Comparison of ENCODE assay signal across 9 cellular contexts in the genomic region with DNA sequence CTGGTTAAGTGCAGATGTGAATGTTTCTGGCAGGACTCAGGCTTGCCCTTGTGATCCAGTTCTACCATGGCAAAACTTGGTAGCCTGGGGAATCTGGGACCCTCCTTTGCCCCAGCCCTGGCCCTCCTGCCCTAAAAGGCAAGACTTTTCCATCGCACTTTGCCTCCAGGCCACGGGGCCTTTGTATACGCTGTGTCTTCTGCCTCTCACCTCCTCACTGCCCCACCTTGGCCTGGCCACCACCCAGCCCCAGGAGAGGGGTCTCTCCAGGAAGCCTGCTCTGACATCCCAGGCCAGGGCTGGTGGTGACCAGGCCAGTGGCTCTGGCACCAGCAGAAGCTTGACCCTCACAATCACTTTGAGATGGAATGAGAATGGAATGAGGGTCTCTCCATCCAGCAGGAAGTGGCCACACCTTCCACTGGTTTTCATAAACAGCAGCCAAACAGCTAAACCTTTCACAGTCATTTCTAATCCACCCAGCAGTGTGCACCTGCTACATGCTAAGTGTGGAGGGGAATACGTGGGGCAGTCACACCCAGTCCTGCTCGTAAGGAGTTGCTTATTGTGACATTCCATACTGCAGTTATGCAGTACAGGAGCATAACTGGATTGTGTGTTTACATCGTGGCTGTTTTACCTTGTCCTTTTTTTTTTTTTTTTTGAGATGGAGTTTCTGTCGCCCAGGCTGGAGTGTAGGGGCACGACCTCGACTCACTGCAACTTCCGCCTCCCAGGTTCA. TPM values are rescaled to one million over a fixed set of nuclear protein-coding genes. Genes with fewer than 3 reads are reported as not detected.
A peak's percentile ranks its signal among the peaks of the same experiment; 100 is the strongest.
DNase-seq lines count a peak whose midpoint lies in the region; ATAC-seq and TF ChIP-seq lines count a peak whose summit lies in the region.
"Had no signal": no experiment of that assay in that cellular context is flagged by ENCODE, and none has a peak within 500 bp of the region (broad histone marks: within the 10 kb centered on the region; RNA-seq: fewer than 3 reads in every experiment).

No MANE protein-coding gene starts in this region.

- H4K5ac ChIP-seq in H9 (ENCODE audit: insufficient read length, low read depth, low read length): no peak overlapping the region

- no peak overlapping the region for H3K56ac ChIP-seq in H9 (ENCODE audit: insufficient read length, low read depth, low read length)

- H3K23me2 ChIP-seq in H9 (ENCODE audit: insufficient read length, low read depth, low read length, poor library complexity, severe bottlenecking): peaks cover 5% of the 10 kb centered on the region

- H3K18ac ChIP-seq in H9 (ENCODE audit: insufficient read length, low read depth, low read length): no peak overlapping the region

- 77 to 80% methylated on average over 1 to 9 of the region's 10 CpGs for WGBS in gastroesophageal sphincter (ENCODE audit: low coverage in 1 of 2), 2 donors
- no CpG with 5 or more reads among the region's 10 CpGs for WGBS in H9 (ENCODE audit: extremely low coverage, insufficient read length, low lambda C conversion rate)

- no peak overlapping the region for H3K4ac ChIP-seq in H9 (ENCODE audit: low read depth, low read length)

- H3K9ac ChIP-seq in H9 (ENCODE audit: extremely low read depth, insufficient read length, low read length): no peak overlapping the region

- H3K27me3 ChIP-seq in gastroesophageal sphincter (no peaks in the 10 kb centered on the region), H9 (ENCODE audit: insufficient read depth, low read length) (no peaks in the 10 kb centered on the region)

- no peak overlapping the region for H2BK12ac ChIP-seq in H9 (ENCODE audit: insufficient read length, low read depth, low read length)

- H3T11ph ChIP-seq in H9 (ENCODE audit: low read length): no peak overlapping the region

- peaks cover 16% of the 10 kb centered on the region for H3K4me1 Mint-ChIP-seq in T-helper 2 cell treated with Interferon-gamma antibody and Interleukin-4, amounts not matched to agents 5 μg/mL and 100 μg/mL, for 36 hours (ENCODE audit: low read depth)
- H3K4me1 Mint-ChIP-seq in T-cell (peaks cover 6 to 20% (median 16%) of the 10 kb centered on the region in 3 donors), H9 (peaks cover 5 to 8% of the 10 kb centered on the region in 2 experiments; a peak in 2 of 4 replicates)
- H3K4me1 Mint-ChIP-seq in stimulated activated memory B cell treated with anti-CD40 and anti-IgM and Interleukin-4, amounts not matched to agents 10 μg/mL and 1 μg/mL and 100 μg/mL, for 72 hours: peaks cover 11% of the 10 kb centered on the region

- no peak overlapping the region for H2BK5ac ChIP-seq in H9 (ENCODE audit: insufficient read length, low read length)

- H3K27ac Mint-ChIP-seq in T-helper 2 cell treated with Interferon-gamma antibody and Interleukin-4, amounts not matched to agents 5 μg/mL and 100 μg/mL, for 36 hours: peak overlapping the region; percentile 26
- H3K27ac Mint-ChIP-seq in T-cell (peak overlapping the region; percentile 49 to 59), H9 (no peak overlapping the region; a peak in 1 of 7 replicates)
- H3K27ac Mint-ChIP-seq in stimulated activated memory B cell treated with anti-CD40 and anti-IgM and Interleukin-4, amounts not matched to agents 10 μg/mL and 1 μg/mL and 100 μg/mL, for 72 hours: peak overlapping the region; percentile 41

- H2BK120ac ChIP-seq in H9 (ENCODE audit: low read depth, low read length, poor library complexity, severe bottlenecking): no peak overlapping the region

- peak overlapping the region in 3 of 4 donors; percentile 89 to 94 (median 93) for H3K27ac ChIP-seq in gastroesophageal sphincter
- H3K27ac ChIP-seq in H9 (ENCODE audit: insufficient read length, low read depth, low read length): no peak overlapping the region

- H3K4me1 ChIP-seq in gastroesophageal sphincter (peaks cover 0 to 28% (median 8%) of the 10 kb centered on the region in 3 donors), H9 (ENCODE audit: insufficient read depth, low read length) (no peaks in the 10 kb centered on the region)

- H3K14ac ChIP-seq in H9 (ENCODE audit: insufficient read depth, low read length): no peak overlapping the region

- no peaks in the 10 kb centered on the region for H3K79me1 ChIP-seq in H9 (ENCODE audit: insufficient read depth, low read depth, low read length, poor library complexity, severe bottlenecking)

- POLR2A ChIA-PET in T-cell (lab: Charles Lee): interaction anchor here in 1 of 2 donors (0.7 kb wide), 1 partner anchor 27 kb away, joined by 4 read pairs; no protein-coding TSS in a partner anchor

- H3K79me2 ChIP-seq in H9 (ENCODE audit: insufficient read depth, low read length): no peaks in the 10 kb centered on the region

- ATAC-seq in T-cell (replicated peaks in 1 of 4) (no peak), gastroesophageal sphincter (no peak), GM21619 (IDR thresholded peaks at IDR 0.05; ENCODE audit: unreplicated experiment) (no peak)
- ATAC-seq in stimulated activated memory B cell treated with anti-CD40 and anti-IgM and Interleukin-4, amounts not matched to agents 10 μg/mL and 1 μg/mL and 100 μg/mL, for 72 hours: no peak

- H3K23ac ChIP-seq in H9 (ENCODE audit: insufficient read length, low read depth, low read length): no peak overlapping the region

- CTCF ChIA-PET in T-cell (lab: Charles Lee): interaction anchor here in 1 of 2 donors (0.7 kb wide), 1 partner anchor 1039 kb away, joined by 7 read pairs; no protein-coding TSS in a partner anchor

- H3K36me3 Mint-ChIP-seq in T-helper 2 cell treated with Interferon-gamma antibody and Interleukin-4, amounts not matched to agents 5 μg/mL and 100 μg/mL, for 36 hours (ENCODE audit: low read depth): peaks cover 7% of the 10 kb centered on the region
- H3K36me3 Mint-ChIP-seq in T-cell (no peaks in the 10 kb centered on the region), H9 (ENCODE audit: insufficient read depth in 1 of 3, low read depth in 3 of 3) (peaks cover 9 to 14% (median 12%) of the 10 kb centered on the region in 3 experiments; a peak in 6 of 7 replicates)
- H3K36me3 Mint-ChIP-seq in stimulated activated memory B cell treated with anti-CD40 and anti-IgM and Interleukin-4, amounts not matched to agents 10 μg/mL and 1 μg/mL and 100 μg/mL, for 72 hours: peaks cover 4% of the 10 kb centered on the region

- no peak overlapping the region for H3K4me3 ChIP-seq in gastroesophageal sphincter

- H2BK15ac ChIP-seq in H9 (ENCODE audit: low read depth, low read length): no peak overlapping the region

- no peak overlapping the region for H2AFZ ChIP-seq in H9 (ENCODE audit: low read length)

- no peak for TF ChIP-seq POLR2A in gastroesophageal sphincter (IDR thresholded peaks at IDR 0.05)

- DNase-seq in T-helper 2 cell treated with Interferon-gamma antibody and Interleukin-4, amounts not matched to agents 5 μg/mL and 100 μg/mL, for 36 hours (ENCODE audit: low spot score): no peak
- DNase-seq in T-helper 2 cell (no peak), T-cell (no peak), H9 (no peak)
- DNase-seq in central memory CD4-positive, alpha-beta T cell: no peak
- DNase-seq: NCI-H526 treated with DMSO at 0.1 percent for 48 hours had no signal

- H4K20me1 ChIP-seq in H9 (ENCODE audit: control insufficient read depth, insufficient read depth, insufficient read length): no peaks in the 10 kb centered on the region

- no peak for TF ChIP-seq EP300 in gastroesophageal sphincter (IDR thresholded peaks at IDR 0.05)

- H3K36me3 ChIP-seq in gastroesophageal sphincter: peaks cover 0 to 20% of the 10 kb centered on the region in 2 donors

- no peak overlapping the region for H3K4me2 ChIP-seq in H9 (ENCODE audit: insufficient read depth, insufficient read length, low read length)

- no peaks in the 10 kb centered on the region for H3K9me3 ChIP-seq in gastroesophageal sphincter
- H3K9me3 ChIP-seq in H9 (ENCODE audit: control insufficient read depth, low read depth, low read length): no peaks in the 10 kb centered on the region

- H2BK20ac ChIP-seq in H9 (ENCODE audit: low read depth, low read length, poor library complexity, severe bottlenecking): no peak overlapping the region

- TF ChIP-seq CTCF in gastroesophageal sphincter (IDR thresholded peaks at IDR 0.05): no peak
- no peak for TF ChIP-seq CTCF in H9 (conservative IDR thresholded peaks at IDR 0.05)

- no peaks in the 10 kb centered on the region for H3K27me3 Mint-ChIP-seq in T-helper 2 cell treated with Interferon-gamma antibody and Interleukin-4, amounts not matched to agents 5 μg/mL and 100 μg/mL, for 36 hours (ENCODE audit: low read depth)
- no peaks in the 10 kb centered on the region for H3K27me3 Mint-ChIP-seq in T-cell
- H3K27me3 Mint-ChIP-seq in stimulated activated memory B cell treated with anti-CD40 and anti-IgM and Interleukin-4, amounts not matched to agents 10 μg/mL and 1 μg/mL and 100 μg/mL, for 72 hours: no peaks in the 10 kb centered on the region
- H3K27me3 Mint-ChIP-seq in H9 (ENCODE audit: low read depth): no peaks in the 10 kb centered on the region

- no peak overlapping the region for H4K8ac ChIP-seq in H9 (replicated peaks; ENCODE audit: insufficient read length, low read depth, low read length)

- H2AK5ac ChIP-seq in H9 (ENCODE audit: insufficient read length, low read length): no peak overlapping the region

- peak overlapping the region; percentile 59 for H3K4me3 Mint-ChIP-seq in T-helper 2 cell treated with Interferon-gamma antibody and Interleukin-4, amounts not matched to agents 5 μg/mL and 100 μg/mL, for 36 hours
- H3K4me3 Mint-ChIP-seq in T-cell (peak overlapping the region; percentile 34 to 87 (median 62)), H9 (peak overlapping the region in 1 of 2 experiments; percentile 50; a peak in 2 of 5 replicates)
- peak overlapping the region; percentile 41 for H3K4me3 Mint-ChIP-seq in stimulated activated memory B cell treated with anti-CD40 and anti-IgM and Interleukin-4, amounts not matched to agents 10 μg/mL and 1 μg/mL and 100 μg/mL, for 72 hours

- no peak overlapping the region for H4K91ac ChIP-seq in H9 (ENCODE audit: insufficient read length, low read depth, low read length)

- no peaks in the 10 kb centered on the region for H3K9me3 Mint-ChIP-seq in T-helper 2 cell treated with Interferon-gamma antibody and Interleukin-4, amounts not matched to agents 5 μg/mL and 100 μg/mL, for 36 hours
- H3K9me3 Mint-ChIP-seq in T-cell: no peaks in the 10 kb centered on the region
- no peaks in the 10 kb centered on the region for H3K9me3 Mint-ChIP-seq in stimulated activated memory B cell treated with anti-CD40 and anti-IgM and Interleukin-4, amounts not matched to agents 10 μg/mL and 1 μg/mL and 100 μg/mL, for 72 hours
- no peaks in the 10 kb centered on the region for H3K9me3 Mint-ChIP-seq in H9

RNA-seq across cellular contexts. Expression of a gene that starts 1.6 kb away (rescaled TPM):
- 100 to 1,000 TPM; 116 to 170 (median 144) TPM for total RNA-seq in T-cell
- total RNA-seq in gastroesophageal sphincter: 10 to 100 TPM; 18.4 to 69.6 (median 44.3) TPM
- 108 and 118 TPM in 2 replicates for total RNA-seq in H9 (2021)

RNA-seq across cellular contexts. Expression of a gene that starts 9.6 kb away (rescaled TPM):
- total RNA-seq in T-cell (10 to 100 TPM; 22.1 to 52.2 (median 45.9) TPM), gastroesophageal sphincter (10 to 100 TPM; 18.7 to 34.4 (median 31.2) TPM), H9 (2021) (34.1 and 39.6 TPM in 2 replicates)

RNA-seq across cellular contexts. Expression of a gene that starts 27.9 kb away (rescaled TPM):
- 10 to 100 TPM in 3 of 5 donors, 1 to 10 TPM in 2; 2.6 to 24.6 (median 18.3) TPM for total RNA-seq in T-cell
- 100 to 1,000 TPM in 1 of 4 donors, 10 to 100 TPM in 3; 21.0 to 146 (median 40.8) TPM for total RNA-seq in gastroesophageal sphincter
- total RNA-seq in H9 (2021): 5.5 and 6.9 TPM in 2 replicates

RNA-seq across cellular contexts. Expression of a gene that starts 34.5 kb away (rescaled TPM):
- total RNA-seq in T-cell: 10 to 100 TPM; 25.7 to 45.3 (median 41.5) TPM
- 10 to 100 TPM in 1 of 4 donors, 1 to 10 TPM in 3; 4.6 to 20.2 (median 7.7) TPM for total RNA-seq in gastroesophageal sphincter
- total RNA-seq in H9 (2021): 8.3 and 9.7 TPM in 2 replicates

RNA-seq across cellular contexts. Expression of a gene that starts 51.2 kb away (rescaled TPM):
- total RNA-seq in T-cell (100 to 1,000 TPM in 3 of 5 donors, 10 to 100 TPM in 2; 91.4 to 158 (median 138) TPM), gastroesophageal sphincter (10 to 100 TPM; 50.0 to 83.9 (median 57.6) TPM), H9 (2021) (59.2 and 63.2 TPM in 2 replicates)

Comparison
In these comparisons a context has a peak if more than half of its experiments do, and no peak if none do; other contexts are left out.
1. H3K27ac Mint-ChIP-seq: peak in T-helper 2 cell treated with Interferon-gamma antibody and Interleukin-4, amounts not matched to agents 5 μg/mL and 100 μg/mL, for 36 hours (single experiment), T-cell (2 of 2) and stimulated activated memory B cell treated with anti-CD40 and anti-IgM and Interleukin-4, amounts not matched to agents 10 μg/mL and 1 μg/mL and 100 μg/mL, for 72 hours (single experiment); none in H9 (0 of 3).